1 cellular context compared by ENCODE assay signal in genomic region chr11:46210133-46210636, GRCh38.
TF ChIP-seq lines count a peak whose summit lies in the region.

No MANE protein-coding gene starts in this region.

TF ChIP-seq in K562, 482 proteins besides CTCF, POLR2A, EP300 and RAD21 (continued from another document and continues in another):
- peak; percentile 35; the same call in 1 of the 2 replicates for TF ChIP-seq ZNF592 (IDR thresholded peaks at IDR 0.05)
- no peak for TF ChIP-seq POU5F1 (IDR thresholded peaks at IDR 0.05; ENCODE audit: borderline replicate concordance, low read depth, low read length, partially characterized antibody)
- TF ChIP-seq FOXK2 (conservative IDR thresholded peaks at IDR 0.05 in 1 of 2, IDR thresholded peaks at IDR 0.05 in 1 of 2; ENCODE audit: low read depth in 2 of 2), result no peak
- TF ChIP-seq FOSL1 (tag; conservative IDR thresholded peaks at IDR 0.05), result peak; percentile 91
- no peak for TF ChIP-seq BCL6 (CRISPR knock-in tag; IDR thresholded peaks at IDR 0.05)
- no peak for TF ChIP-seq CEBPG (CRISPR knock-in tag; IDR thresholded peaks at IDR 0.05)
- peak; percentile 49 to 68; a peak in 2 of 4 replicates for TF ChIP-seq CEBPG (tag; conservative IDR thresholded peaks at IDR 0.05 in 1 of 2, IDR thresholded peaks at IDR 0.05 in 1 of 2)
- TF ChIP-seq STAT5B (CRISPR knock-in tag; IDR thresholded peaks at IDR 0.05), result no peak
- no peak for TF ChIP-seq HOXB6 (CRISPR knock-in tag; IDR thresholded peaks at IDR 0.05; ENCODE audit: borderline replicate concordance)
- TF ChIP-seq ZNF12 (CRISPR knock-in tag; IDR thresholded peaks at IDR 0.05), result no peak
- TF ChIP-seq ZNF175 (CRISPR knock-in tag; IDR thresholded peaks at IDR 0.05; ENCODE audit: low read depth), result 0 out of 2 replicates have a peak, but pooled peaks have one; percentile 18
- no peak for TF ChIP-seq PBX2 (CRISPR knock-in tag; IDR thresholded peaks at IDR 0.05; ENCODE audit: low read depth)
- TF ChIP-seq PBX2 (tag; conservative IDR thresholded peaks at IDR 0.05; ENCODE audit: low read depth), result no peak
- no peak for TF ChIP-seq PHF8 (IDR thresholded peaks at IDR 0.05; ENCODE audit: borderline replicate concordance, low read length)
- no peak for TF ChIP-seq KDM4B (IDR thresholded peaks at IDR 0.05; ENCODE audit: borderline replicate concordance in 2 of 2, low read depth in 1 of 2)
- no peak for TF ChIP-seq HSF4 (CRISPR knock-in tag; IDR thresholded peaks at IDR 0.05; ENCODE audit: borderline replicate concordance)
- 0 out of 2 replicates have a peak, but pooled peaks have one; percentile 63 for TF ChIP-seq NFRKB (IDR thresholded peaks at IDR 0.05; ENCODE audit: low read depth)
- TF ChIP-seq TCF7 (IDR thresholded peaks at IDR 0.05; ENCODE audit: borderline replicate concordance), result no peak
- no peak for TF ChIP-seq SOX6 (IDR thresholded peaks at IDR 0.05)
- TF ChIP-seq NR2F6 (CRISPR knock-in tag; IDR thresholded peaks at IDR 0.05), result no peak
- peak in 1 of 3 experiments; percentile 10 for TF ChIP-seq YY1 (IDR thresholded peaks at IDR 0.05; ENCODE audit: borderline replicate concordance in 1 of 3, control insufficient read depth in 1 of 3, extremely low read depth in 1 of 3, insufficient read depth in 3 of 3, insufficient read length in 1 of 3, insufficient replicate concordance in 2 of 3, low read depth in 1 of 3, low read length in 2 of 3)
- peak; percentile 68 for TF ChIP-seq EGR1 (conservative IDR thresholded peaks at IDR 0.05)
- TF ChIP-seq MEF2D (tag; conservative IDR thresholded peaks at IDR 0.05; ENCODE audit: low read depth), result 0 out of 2 replicates have a peak, but pooled peaks have one; percentile 12
- no peak for TF ChIP-seq TEAD2 (tag; IDR thresholded peaks at IDR 0.05)
- peak; percentile 63 for TF ChIP-seq THRA (IDR thresholded peaks at IDR 0.05)
- TF ChIP-seq ZBTB12 (CRISPR knock-in tag; IDR thresholded peaks at IDR 0.05), result no peak
- peak; percentile 29; the same call in 1 of the 2 replicates for TF ChIP-seq NFE2 (IDR thresholded peaks at IDR 0.05; ENCODE audit: low read depth)
- no peak for TF ChIP-seq PRDM10 (IDR thresholded peaks at IDR 0.05; ENCODE audit: partially characterized antibody)
- TF ChIP-seq ZNF224 (CRISPR knock-in tag; IDR thresholded peaks at IDR 0.05), result no peak
- no peak for TF ChIP-seq SREBF2 (CRISPR knock-in tag; IDR thresholded peaks at IDR 0.05)
- no peak for TF ChIP-seq MXI1 (IDR thresholded peaks at IDR 0.05; ENCODE audit: low read depth, low read length)
- TF ChIP-seq RFX5 (IDR thresholded peaks at IDR 0.05; ENCODE audit: low read depth, low read length), result no peak
- no peak for TF ChIP-seq TCF15 (CRISPR knock-in tag; IDR thresholded peaks at IDR 0.05)
- peak; percentile 81 for TF ChIP-seq ZNF740 (CRISPR knock-in tag; IDR thresholded peaks at IDR 0.05)
- TF ChIP-seq ZNF740 (tag; IDR thresholded peaks at IDR 0.05), result 0 out of 4 replicates have a peak, but pooled peaks of 1 of the 2 experiments have one; percentile 59
- no peak for TF ChIP-seq KLF10 (CRISPR knock-in tag; IDR thresholded peaks at IDR 0.05)
- no peak for TF ChIP-seq HIVEP1 (CRISPR knock-in tag; IDR thresholded peaks at IDR 0.05)
- no peak for TF ChIP-seq CREBBP (IDR thresholded peaks at IDR 0.05; ENCODE audit: low read depth, low read length)
- TF ChIP-seq KAT2B (IDR thresholded peaks at IDR 0.05; ENCODE audit: low read depth, low read length), result no peak
- TF ChIP-seq ZKSCAN3 (CRISPR knock-in tag; IDR thresholded peaks at IDR 0.05), result no peak
- peak; percentile 25 for TF ChIP-seq ATF7 (IDR thresholded peaks at IDR 0.05)
- no peak for TF ChIP-seq OTX1 (CRISPR knock-in tag; IDR thresholded peaks at IDR 0.05)
